ENCODE assay signal across 35 cellular contexts in genomic region chr9:124487491-124488182, GRCh38. TPM values are rescaled to one million over a fixed set of nuclear protein-coding genes. Genes with fewer than 3 reads are reported as not detected.
"Had no signal": no experiment of that assay in that cellular context is flagged by ENCODE, and none has a peak within 500 bp of the region (broad histone marks: within the 10 kb centered on the region; RNA-seq: fewer than 3 reads in every experiment).

No MANE protein-coding gene starts in this region.

- H3K27ac Mint-ChIP-seq: activated naive CD8-positive, alpha-beta T cell; natural killer cell; stimulated activated naive B cell treated with anti-CD40 and anti-IgM and Interleukin-4, amounts not matched to agents 10 μg/mL and 1 μg/mL and 100 μg/mL, for 72 hours had no signal

- H3K36me3 Mint-ChIP-seq: activated naive CD8-positive, alpha-beta T cell; natural killer cell; stimulated activated naive B cell treated with anti-CD40 and anti-IgM and Interleukin-4, amounts not matched to agents 10 μg/mL and 1 μg/mL and 100 μg/mL, for 72 hours had no signal

- H3K27ac ChIP-seq: body of pancreas, cardiac muscle cell, colonic mucosa, heart left ventricle, lower lobe of right lung, neutrophil, skin epidermis, stomach, thyroid gland, upper lobe of left lung, vagina had no signal

- DNase-seq: activated CD4-positive, alpha-beta T cell treated with anti-CD3 and anti-CD28 coated beads for 48 hours; activated CD4-positive, alpha-beta T cell treated with anti-CD3 and anti-CD28 coated beads, Interleukin-2, amount 50 U/mL, for 48 hours; activated CD8-positive, alpha-beta memory T cell treated with anti-CD3 and anti-CD28 coated beads for 24 hours; activated effector memory CD4-positive, alpha-beta T cell treated with Interleukin-2 at 50 U/mL for 16 hours; activated naive CD4-positive, alpha-beta T cell treated with Interleukin-2 at 50 U/mL for 16 hours; aorta; body of pancreas; cerebellar nuclear complex; colonic mucosa; effector memory CD4-positive, alpha-beta T cell; kidney glomerular epithelial cell; lower lobe of right lung; mesenchymal stem cell; natural killer cell; stimulated activated CD4-positive, alpha-beta T cell treated with anti-CD3 and anti-CD28 coated beads, Interleukin-1b, Interleukin-23, amount 100 ng/mL, for 48 hours; stimulated activated naive B cell treated with anti-CD40 and anti-IgM and Interleukin-4, amounts not matched to agents 10 μg/mL and 1 μg/mL and 100 μg/mL, for 72 hours; stomach; thyroid gland; upper lobe of left lung had no signal

- ATAC-seq: activated CD4-positive, CD25-positive, alpha-beta regulatory T cell treated with anti-CD3 and anti-CD28 coated beads, Interleukin-2, amount 50 U/mL, for 24 hours; body of pancreas; heart left ventricle; left lobe of liver; lower lobe of right lung; natural killer cell; sciatic nerve; stimulated activated naive B cell treated with anti-CD40 and anti-IgM and Interleukin-4, amounts not matched to agents 10 μg/mL and 1 μg/mL and 100 μg/mL, for 72 hours had no signal

- H3K4me1 ChIP-seq: body of pancreas, colonic mucosa, heart left ventricle, lower lobe of right lung, vagina had no signal

- H3K4me1 Mint-ChIP-seq: natural killer cell; stimulated activated naive B cell treated with anti-CD40 and anti-IgM and Interleukin-4, amounts not matched to agents 10 μg/mL and 1 μg/mL and 100 μg/mL, for 72 hours had no signal

- H3K27me3 ChIP-seq: body of pancreas, cardiac muscle cell, thyroid gland had no signal

- H3K4me3 Mint-ChIP-seq: activated naive CD8-positive, alpha-beta T cell; natural killer cell; stimulated activated naive B cell treated with anti-CD40 and anti-IgM and Interleukin-4, amounts not matched to agents 10 μg/mL and 1 μg/mL and 100 μg/mL, for 72 hours had no signal

- H3K9me3 ChIP-seq: body of pancreas, colonic mucosa, heart left ventricle, lower lobe of right lung, neutrophil, stomach, thyroid gland, upper lobe of left lung, vagina had no signal

- H3K27me3 Mint-ChIP-seq: activated naive CD8-positive, alpha-beta T cell had no signal

- H3K9me3 Mint-ChIP-seq: natural killer cell had no signal

- H3K36me3 ChIP-seq: cardiac muscle cell, colonic mucosa, heart left ventricle, lower lobe of right lung, neutrophil, stomach, thyroid gland, upper lobe of left lung, vagina had no signal

- H3K4me3 ChIP-seq: body of pancreas, cardiac muscle cell, colonic mucosa, heart left ventricle, lower lobe of right lung, skin epidermis, stomach, thyroid gland, upper lobe of left lung, vagina had no signal

RNA-seq across cellular contexts. Expression of gene NR5A1, which starts 19.6 kb away (rescaled TPM):
- total RNA-seq: aorta, body of pancreas, dermis microvascular lymphatic vessel endothelial cell, fibroblast of lung, fibroblast of villous mesenchyme, heart left ventricle, lower lobe of right lung, mononuclear cell, natural killer cell, osteocyte, sciatic nerve, stomach had no signal
- polyA plus RNA-seq: aorta, cardiac muscle cell, fibroblast of lung had no signal

RNA-seq across cellular contexts. Expression of gene ADGRD2, which starts 37.4 kb away (rescaled TPM):
- total RNA-seq: aorta, body of pancreas, cardiac muscle cell, colonic mucosa, dermis microvascular lymphatic vessel endothelial cell, fibroblast of lung, fibroblast of villous mesenchyme, heart left ventricle, left lobe of liver, lower lobe of right lung, natural killer cell, osteocyte, posterior vena cava, sciatic nerve, stomach, thyroid gland, upper lobe of left lung had no signal
- polyA plus RNA-seq: adipose tissue, aorta, cardiac muscle cell, fibroblast of lung, heart left ventricle, stomach had no signal
